8 cellular contexts compared by ENCODE assay signal in genomic region chr9:137200311-137201204, GRCh38. TPM values are rescaled to one million over a fixed set of nuclear protein-coding genes. Genes with fewer than 3 reads are reported as not detected.
DNase-seq lines count a peak whose midpoint lies in the region; ATAC-seq and TF ChIP-seq lines count a peak whose summit lies in the region.

Gene TPRN, minus strand, starts transcription at chr9:137200741. Its CDS starts 30 bp downstream, at chr9:137200711.

- H3K27ac ChIP-seq in C4-2B (peak within 1 kb of the TSS; percentile 85), liver (ENCODE audit: low read depth in 1 of 2, low read length in 2 of 2) (peak within 1 kb of the TSS; percentile 58 to 87)

- no peaks in the 10 kb centered on the region for H3K36me3 ChIP-seq in liver (ENCODE audit: control insufficient read depth in 4 of 4, insufficient read depth in 3 of 4, low read depth in 1 of 4, low read length in 3 of 4)

- peaks cover 30 to 84% (median 73%) of the 10 kb centered on the region in 4 donors for H3K4me1 ChIP-seq in liver (ENCODE audit: control insufficient read depth in 4 of 4, insufficient read depth in 4 of 4, low read length in 3 of 4)

- TF ChIP-seq RAD21 in liver (IDR thresholded peaks at IDR 0.05): peak in 1 of 2 donors; percentile 19

- H3K4me3 ChIP-seq in liver (ENCODE audit: low read depth in 1 of 3, low read length in 3 of 3): peak within 1 kb of the TSS; percentile 66 to 90 (median 83)

- no peaks in the 10 kb centered on the region for H3K9me3 ChIP-seq in liver (ENCODE audit: control insufficient read depth in 4 of 4, low read length in 3 of 4)

- TF ChIP-seq CTCF in C4-2B (conservative IDR thresholded peaks at IDR 0.05) (no peak), liver (IDR thresholded peaks at IDR 0.05; ENCODE audit: low read depth, low read length, missing input control) (no peak)

- peak within 1 kb of the TSS; percentile 30 to 40 for H3K9ac ChIP-seq in liver (ENCODE audit: low read depth in 1 of 2, low read length in 2 of 2)

- DNase-seq in NCI-H774 (lab: John Stamatoyannopoulos, UW): peak; percentile 100
- peak; percentile 99 for DNase-seq in activated CD4-positive, alpha-beta T cell treated with anti-CD3 and anti-CD28 coated beads, Interleukin-2, amount 50 U/mL, for 48 hours
- peak; percentile 95 to 99 for DNase-seq in dermis microvascular lymphatic vessel endothelial cell (ENCODE audit: low read depth in 2 of 2)
- peak; percentile 99 for DNase-seq in stimulated activated CD4-positive, alpha-beta T cell treated with anti-CD3 and anti-CD28 coated beads, Interleukin-4, amount 100 ng/mL, for 24 hours

- ATAC-seq in GM19395 (IDR thresholded peaks at IDR 0.05; ENCODE audit: unreplicated experiment) (peak; percentile 87), HG03565 (IDR thresholded peaks at IDR 0.05; ENCODE audit: unreplicated experiment) (peak; percentile 81)

- under 1% methylated on average over 117 of the region's 118 CpGs for WGBS in liver

- H3K27me3 ChIP-seq in liver (ENCODE audit: control insufficient read depth in 4 of 4, insufficient read depth in 4 of 4, low read length in 3 of 4): no peaks in the 10 kb centered on the region

TF ChIP-seq in liver, 16 proteins besides CTCF, POLR2A, EP300 and RAD21:
- TF ChIP-seq FOXA2 (IDR thresholded peaks at IDR 0.05) (no peak), JUND (IDR thresholded peaks at IDR 0.05) (no peak), SP1 (IDR thresholded peaks at IDR 0.05) (peak; percentile 97), YY1 (IDR thresholded peaks at IDR 0.05) (peak; percentile 89), ZBTB33 (IDR thresholded peaks at IDR 0.05) (peak; percentile 33), TAF1 (conservative IDR thresholded peaks at IDR 0.05) (no peak), GABPA (IDR thresholded peaks at IDR 0.05 in 1 of 2, conservative IDR thresholded peaks at IDR 0.05 in 1 of 2) (peak in 1 of 2 donors; percentile 87), HNF4A (conservative IDR thresholded peaks at IDR 0.05) (peak; percentile 90 to 98), FOXA1 (IDR thresholded peaks at IDR 0.05) (no peak), MAX (IDR thresholded peaks at IDR 0.05) (peak; percentile 59), ATF3 (IDR thresholded peaks at IDR 0.05) (no peak), HNF4G (IDR thresholded peaks at IDR 0.05) (peak; percentile 81), NR2F2 (IDR thresholded peaks at IDR 0.05) (peak; percentile 88), RXRA (IDR thresholded peaks at IDR 0.05) (peak; percentile 79 to 90), REST (IDR thresholded peaks at IDR 0.05) (peak; percentile 85), EGR1 (IDR thresholded peaks at IDR 0.05; ENCODE audit: low read depth in 2 of 2) (peak in 1 of 2 donors; percentile 61)

RNA-seq across cellular contexts. Expression of gene TPRN, which starts in this region (rescaled TPM):
- total RNA-seq in dermis microvascular lymphatic vessel endothelial cell (3.3 and 4.4 TPM in 2 replicates), liver (10 to 100 TPM in 1 of 2 donors, 1 to 10 TPM in 1; 5.4 to 15.8 TPM)
- polyA plus RNA-seq in liver: 10 to 100 TPM in 1 of 2 donors, 1 to 10 TPM in 1; 6.5 to 20.1 TPM

Comparison
In these comparisons a context has a peak if more than half of its experiments do, and no peak if none do; other contexts are left out.
1. Peak in every context shown above with its lines: DNase-seq, ATAC-seq, H3K4me3 ChIP-seq and H3K27ac ChIP-seq.